17 cellular contexts compared by ENCODE assay signal in the genomic region with DNA sequence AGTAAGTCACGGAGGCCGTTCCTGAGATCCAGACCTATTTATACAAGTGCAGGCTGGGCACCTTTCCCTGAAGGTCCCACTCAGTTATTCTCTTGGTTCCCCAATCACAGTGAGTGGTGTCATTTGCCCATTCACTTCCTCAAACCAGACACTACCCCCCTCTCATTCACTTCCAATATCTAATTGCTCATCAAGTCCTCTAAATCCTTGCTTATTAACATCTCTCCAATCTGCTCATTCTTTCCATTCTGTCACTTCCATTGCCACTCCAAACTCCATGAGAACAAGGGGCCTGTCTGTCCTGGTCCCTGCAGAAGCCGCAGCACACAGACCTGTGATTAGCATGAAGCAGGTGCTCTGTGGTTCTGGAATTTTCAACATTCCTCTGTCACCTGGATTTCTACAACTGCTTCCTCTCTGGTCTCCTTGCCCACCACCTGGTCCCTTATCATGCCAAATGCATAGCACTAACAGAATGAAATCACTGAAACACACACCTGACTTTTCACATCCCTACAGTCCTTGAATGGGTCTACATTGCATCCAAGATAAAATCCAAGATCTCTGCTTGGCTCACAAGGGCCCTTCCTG. TPM values are rescaled to one million over a fixed set of nuclear protein-coding genes. Genes with fewer than 3 reads are reported as not detected.
A peak's percentile ranks its signal among the peaks of the same experiment; 100 is the strongest.
DNase-seq lines count a peak whose midpoint lies in the region; ATAC-seq, FAIRE-seq and TF ChIP-seq lines count a peak whose summit lies in the region.
"Had no signal": no experiment of that assay in that cellular context is flagged by ENCODE, and none has a peak within 500 bp of the region (broad histone marks: within the 10 kb centered on the region; RNA-seq: fewer than 3 reads in every experiment).

No MANE protein-coding gene starts in this region.

- no peak overlapping the region for H2AFZ ChIP-seq in IMR-90 (replicated peaks; ENCODE audit: low read length, poor library complexity)
- no peak overlapping the region for H2AFZ ChIP-seq in astrocyte (ENCODE audit: low read depth, low read length)
- H2AFZ ChIP-seq in GM23248: no peak overlapping the region

- no peak overlapping the region for H3K18ac ChIP-seq in IMR-90 (ENCODE audit: low read depth, low read length)

- no peak overlapping the region for H4K91ac ChIP-seq in IMR-90 (ENCODE audit: insufficient read depth, low read depth, low read length)

- no peak for TF ChIP-seq POLR2A in IMR-90 (IDR thresholded peaks at IDR 0.05; ENCODE audit: low read depth, low read length)

- no peaks in the 10 kb centered on the region for H3K36me3 ChIP-seq in IMR-90 (ENCODE audit: control insufficient read depth, insufficient read depth, low read length)
- H3K36me3 ChIP-seq in astrocyte (ENCODE audit: insufficient read depth, low read length): no peaks in the 10 kb centered on the region
- H3K36me3 ChIP-seq in GM23248 (ENCODE audit: low read depth): no peaks in the 10 kb centered on the region
- H3K36me3 ChIP-seq: SJCRH30, suprapubic skin had no signal

- TF ChIP-seq CTCF in IMR-90 (conservative IDR thresholded peaks at IDR 0.05; ENCODE audit: low read depth, low read length) (no peak), astrocyte (IDR thresholded peaks at IDR 0.05; ENCODE audit: insufficient read depth, low read depth, low read length) (no peak), neural crest cell (conservative IDR thresholded peaks at IDR 0.05) (no peak)

- no peak overlapping the region for H2AK9ac ChIP-seq in IMR-90 (replicated peaks; ENCODE audit: low read depth, low read length, poor library complexity)

- no peak for ATAC-seq in IMR-90 (ENCODE audit: low read depth)

- no peak for FAIRE-seq in astrocyte (lab: Jason Lieb, UNC)
- FAIRE-seq: bronchial epithelial cell, endometrium had no signal

- in situ Hi-C loops in IMR-90 (cut with MboI; ENCODE audit: low sequenced_read_pairs): no loop called here
- in situ Hi-C loops in GM23248 (cut with MboI): no loop called here

- POLR2A ChIA-PET in IMR-90 (lab: Charles Lee; ENCODE audit: unreplicated experiment): no interaction called here

- peaks cover 83% of the 10 kb centered on the region for H3K79me2 ChIP-seq in astrocyte (ENCODE audit: insufficient read depth, low read length)
- H3K79me2 ChIP-seq in GM23248 (ENCODE audit: insufficient read depth): peaks cover 99% of the 10 kb centered on the region

- H3K9me2 ChIP-seq in GM23248 (ENCODE audit: insufficient read depth): no peaks in the 10 kb centered on the region; the same call in 1 of the 2 replicates

- H3K27me3 ChIP-seq in IMR-90 (ENCODE audit: control insufficient read depth, insufficient read depth, low read length): no peaks in the 10 kb centered on the region
- H3K27me3 ChIP-seq in astrocyte (ENCODE audit: insufficient read depth, low read length): no peaks in the 10 kb centered on the region
- no peaks in the 10 kb centered on the region for H3K27me3 ChIP-seq in GM23248 (replicated peaks; ENCODE audit: insufficient read depth)
- H3K27me3 ChIP-seq: SJCRH30, suprapubic skin had no signal

- peak overlapping the region; percentile 60; the same call in 1 of the 2 replicates for H3K23ac ChIP-seq in IMR-90 (ENCODE audit: low read depth, low read length)

- peak overlapping the region; percentile 75 for H3K27ac Mint-ChIP-seq in astrocyte (ENCODE audit: unreplicated experiment)
- H3K27ac Mint-ChIP-seq in neural crest cell (ENCODE audit: unreplicated experiment): peak overlapping the region; percentile 10
- H3K27ac Mint-ChIP-seq: activated B cell treated with CpG ODN at 0.5 μM for 24 hours had no signal

- H2AK5ac ChIP-seq in IMR-90 (ENCODE audit: low read depth, low read length): peak overlapping the region; percentile 6; the same call in 1 of the 2 replicates

- no TSS peak for BruUV-seq in IMR-90 (replicated peaks; lab: Mats Ljungman, UMichigan)

- TF ChIP-seq RAD21 in IMR-90 (IDR thresholded peaks at IDR 0.05; ENCODE audit: low read length): no peak

- CTCF ChIA-PET in IMR-90 (lab: Yijun Ruan, JAX): no interaction called here

- H3K4me3 Mint-ChIP-seq in astrocyte (ENCODE audit: unreplicated experiment): peak overlapping the region; percentile 20
- H3K4me3 Mint-ChIP-seq in neural crest cell: no peak overlapping the region
- H3K4me3 Mint-ChIP-seq: activated B cell treated with CpG ODN at 0.5 μM for 24 hours, naive B cell had no signal

- no CpG with 5 or more reads among the region's 3 CpGs for WGBS in IMR-90 (ENCODE audit: extremely low coverage in 2 of 2, insufficient read length in 1 of 2), 2 experiments
- WGBS in GM23248 (ENCODE audit: low coverage in 1 of 2, low lambda C conversion rate in 2 of 2, missing lambda C conversion rate in 2 of 2), 2 experiments: 79 to 85% methylated on average over 3 of the region's 3 CpGs

- H4K5ac ChIP-seq in IMR-90 (ENCODE audit: low read depth, low read length): no peak overlapping the region

- no peak overlapping the region for H3K56ac ChIP-seq in IMR-90 (ENCODE audit: extremely low read depth, insufficient read depth, low read length)

- no peak overlapping the region for H4K8ac ChIP-seq in IMR-90 (ENCODE audit: low read depth in 2 of 2, low read length in 2 of 2)

- peak; percentile 62 for DNase-seq in NOMO-1 treated with DMSO at 0.1 percent for 48 hours (lab: John Stamatoyannopoulos, UW; ENCODE audit: unreplicated experiment)
- DNase-seq in NOMO-1 treated with dmso at 0.1 percent for 144 hours (lab: John Stamatoyannopoulos, UW; ENCODE audit: unreplicated experiment): no peak
- DNase-seq in IMR-90: no peak
- DNase-seq in astrocyte (ENCODE audit: low read depth): no peak
- DNase-seq in neural crest cell (ENCODE audit: low read depth, low spot score): no peak
- no peak for DNase-seq in GM23248
- no peak for DNase-seq in DMS53 (lab: John Stamatoyannopoulos, UW)
- DNase-seq in HuH-7 (ENCODE audit: low spot score): no peak
- DNase-seq: activated B cell treated with CpG ODN at 0.5 μM for 24 hours, naive B cell, NCI-H2081, NCI-H82, SJCRH30 had no signal

- H3K9me3 Mint-ChIP-seq in astrocyte (ENCODE audit: unreplicated experiment): peaks cover 3% of the 10 kb centered on the region
- H3K9me3 Mint-ChIP-seq in neural crest cell: no peaks in the 10 kb centered on the region
- H3K9me3 Mint-ChIP-seq: activated B cell treated with CpG ODN at 0.5 μM for 24 hours had no signal

- H3K9ac ChIP-seq in IMR-90 (ENCODE audit: low read depth, low read length) (no peak overlapping the region), astrocyte (ENCODE audit: low read length) (peak overlapping the region; percentile 69), GM23248 (no peak overlapping the region)

- no peak overlapping the region for H3K4me2 ChIP-seq in IMR-90 (ENCODE audit: low read depth, low read length)
- peak overlapping the region; percentile 80 for H3K4me2 ChIP-seq in astrocyte (ENCODE audit: low read length)
- H3K4me2 ChIP-seq in GM23248 (ENCODE audit: unreplicated experiment): no peak overlapping the region

- H3K4me1 ChIP-seq in IMR-90 (ENCODE audit: control insufficient read depth, insufficient read depth, low read length) (peaks cover 8% of the 10 kb centered on the region), astrocyte (ENCODE audit: insufficient read depth, low read length) (peaks cover 41% of the 10 kb centered on the region), GM23248 (ENCODE audit: insufficient read depth) (peaks cover 14% of the 10 kb centered on the region)
- H3K4me1 ChIP-seq: SJCRH30 had no signal

- H2BK20ac ChIP-seq in IMR-90 (ENCODE audit: low read depth, low read length): peak overlapping the region; percentile 16; the same call in 1 of the 2 replicates

- dilution Hi-C loops in IMR-90 (cut with HindIII; ENCODE audit: low sequenced_read_pairs, unreplicated experiment): no loop called here

- no peak overlapping the region for H2BK120ac ChIP-seq in IMR-90 (ENCODE audit: low read depth, low read length)

- H3K27ac ChIP-seq in IMR-90 (ENCODE audit: insufficient read depth, low read length): no peak overlapping the region
- H3K27ac ChIP-seq in astrocyte (ENCODE audit: low read depth, low read length): peak overlapping the region; percentile 77
- no peak overlapping the region for H3K27ac ChIP-seq in GM23248
- H3K27ac ChIP-seq: 22Rv1, SJCRH30 had no signal

- H3K9me3 ChIP-seq in IMR-90 (ENCODE audit: control insufficient read depth, insufficient read depth, low read length) (no peaks in the 10 kb centered on the region), astrocyte (ENCODE audit: insufficient read depth, low read depth, low read length) (no peaks in the 10 kb centered on the region), GM23248 (ENCODE audit: low read depth) (no peaks in the 10 kb centered on the region)
- H3K9me3 ChIP-seq: SJCRH30, suprapubic skin had no signal

- no peak overlapping the region for H3K14ac ChIP-seq in IMR-90 (replicated peaks; ENCODE audit: low read depth, low read length)

- H3K36me3 Mint-ChIP-seq in astrocyte (ENCODE audit: low read depth, unreplicated experiment) (peaks cover 9% of the 10 kb centered on the region), neural crest cell (ENCODE audit: low read depth) (peaks cover 3% of the 10 kb centered on the region)

- H4K20me1 ChIP-seq in IMR-90 (ENCODE audit: insufficient read depth, low read length) (peaks cover 18% of the 10 kb centered on the region), astrocyte (ENCODE audit: insufficient read depth, low read length) (peaks cover 13% of the 10 kb centered on the region), GM23248 (ENCODE audit: insufficient read depth) (no peaks in the 10 kb centered on the region)

- no peak overlapping the region for H2BK5ac ChIP-seq in IMR-90 (ENCODE audit: low read depth, low read length, poor library complexity, severe bottlenecking)

- peaks cover 14% of the 10 kb centered on the region for H3K9me1 ChIP-seq in IMR-90 (ENCODE audit: insufficient read depth, low read length)

- H3K4me1 Mint-ChIP-seq in astrocyte (ENCODE audit: low read depth, unreplicated experiment) (peaks cover 45% of the 10 kb centered on the region), neural crest cell (peaks cover 2% of the 10 kb centered on the region)

- intact Hi-C loops in IMR-90 (cut with micrococcal nuclease): no loop called here

- no peaks in the 10 kb centered on the region for H3K27me3 Mint-ChIP-seq in astrocyte (ENCODE audit: low read depth, unreplicated experiment)
- H3K27me3 Mint-ChIP-seq in neural crest cell (ENCODE audit: low read depth): no peaks in the 10 kb centered on the region

- peaks cover 31 to 42% of the 10 kb centered on the region in 2 experiments for H3K79me1 ChIP-seq in IMR-90 (ENCODE audit: low read depth in 1 of 2, low read length in 2 of 2)

- no peak overlapping the region for H2BK15ac ChIP-seq in IMR-90 (ENCODE audit: low read depth, low read length)

- H3K4me3 ChIP-seq in IMR-90 (ENCODE audit: insufficient read depth, low read depth, low read length) (no peak overlapping the region), astrocyte (ENCODE audit: insufficient read depth, low read depth, low read length) (peak overlapping the region; percentile 2), GM23248 (no peak overlapping the region)
- H3K4me3 ChIP-seq: SJCRH30 had no signal

- no peak overlapping the region for H3K4ac ChIP-seq in IMR-90 (ENCODE audit: low read depth, low read length)

- peaks cover 16% of the 10 kb centered on the region; the same call in 1 of the 2 replicates for H3F3A ChIP-seq in GM23248 (ENCODE audit: insufficient read depth)

RNA-seq across cellular contexts. Expression of a gene that starts 55.8 kb away (rescaled TPM):
- total RNA-seq in IMR-90 (2012; rRNA removed) (11.1 and 13.9 TPM in 2 replicates), astrocyte (68.3 and 70.9 TPM in 2 replicates), neural crest cell (2.1 and 3.9 TPM in 2 replicates)
- polyA plus RNA-seq in IMR-90 (2012; rRNA removed) (7.3 and 9.7 TPM in 2 replicates), GM23248 (2016; fragmentation: Nextera tagmentation; extraction: Ambion mirVana) (14.2 and 15.7 TPM in 2 replicates)
- polyA plus RNA-seq in IMR-90 (2012; cell fraction: cytosol; rRNA removed): 3.4 and 8.9 TPM in 2 replicates
- polyA plus RNA-seq in IMR-90 (2012; cell fraction: nucleus; rRNA removed; ENCODE audit: low replicate concordance): 20.5 and 29.3 TPM in 2 replicates
- total RNA-seq in GM23248 (2014; rRNA removed; shearing (Covaris generic)): 20.1 and 42.2 TPM in 2 replicates
